25 cellular contexts compared by ENCODE assay signal in the genomic region with DNA sequence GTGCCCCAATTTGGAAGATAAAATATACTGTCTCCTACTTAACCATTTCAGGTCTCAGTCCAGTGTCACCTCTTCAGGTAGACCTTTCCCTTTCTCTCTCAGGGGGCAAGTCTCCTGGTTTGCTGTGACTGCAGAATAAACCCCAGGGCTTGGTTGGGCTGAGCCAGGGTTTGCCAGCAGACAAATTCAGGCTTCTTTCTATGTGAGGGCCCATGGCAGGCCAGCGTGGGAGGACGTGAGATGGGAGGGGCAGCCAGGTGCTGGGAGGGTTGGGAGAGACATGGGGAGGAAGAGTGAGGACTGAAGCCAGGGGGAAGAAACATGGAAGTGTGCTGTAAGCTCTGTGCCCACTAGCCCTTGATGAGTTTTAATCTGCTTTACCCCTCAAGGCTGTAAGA.
DNase-seq lines count a peak whose midpoint lies in the region; ATAC-seq and TF ChIP-seq lines count a peak whose summit lies in the region.
"Had no signal": no experiment of that assay in that cellular context is flagged by ENCODE, and none has a peak within 500 bp of the region (broad histone marks: within the 10 kb centered on the region; RNA-seq: fewer than 3 reads in every experiment).

No MANE protein-coding gene starts in this region.

- no peaks in the 10 kb centered on the region; the same call in 2 of the 3 replicates for H3K9me3 Mint-ChIP-seq in GM23338
- no peaks in the 10 kb centered on the region for H3K9me3 Mint-ChIP-seq in activated CD4-positive, alpha-beta T cell treated with anti-CD3 and anti-CD28 coated beads for 36 hours (ENCODE audit: low read depth)
- H3K9me3 Mint-ChIP-seq: memory B cell, nephron had no signal

- H3K27me3 ChIP-seq in GM23338 (ENCODE audit: insufficient read depth): no peaks in the 10 kb centered on the region
- no peaks in the 10 kb centered on the region for H3K27me3 ChIP-seq in Panc1 (ENCODE audit: control insufficient read depth, insufficient read depth, low read length)
- H3K27me3 ChIP-seq in hepatocyte: no peaks in the 10 kb centered on the region
- no peaks in the 10 kb centered on the region for H3K27me3 ChIP-seq in parathyroid adenoma (ENCODE audit: control insufficient read depth, insufficient read depth, low read length)
- H3K27me3 ChIP-seq: adrenal gland, heart right ventricle, thyroid gland had no signal

- POLR2A ChIA-PET in Panc1 (lab: Charles Lee): no interaction called here
- POLR2A ChIA-PET in activated CD4-positive, alpha-beta T cell treated with anti-CD3 and anti-CD28 coated beads for 36 hours (lab: Charles Lee): no interaction called here

- CTCF ChIA-PET in Panc1 (lab: Charles Lee): no interaction called here
- CTCF ChIA-PET in activated CD4-positive, alpha-beta T cell treated with anti-CD3 and anti-CD28 coated beads for 36 hours (lab: Charles Lee): interaction anchor here (1.2 kb wide), 1 partner anchor 11 kb away, joined by 5 read pairs; no protein-coding TSS in a partner anchor

- no peak overlapping the region for H3K4me3 Mint-ChIP-seq in GM23338
- H3K4me3 Mint-ChIP-seq in activated CD4-positive, alpha-beta T cell treated with anti-CD3 and anti-CD28 coated beads for 36 hours: no peak overlapping the region
- H3K4me3 Mint-ChIP-seq: memory B cell, nephron had no signal

- H3K4me3 ChIP-seq in GM23338 (no peak overlapping the region), Panc1 (ENCODE audit: low read depth in 2 of 2, low read length in 2 of 2) (no peak overlapping the region), hepatocyte (no peak overlapping the region), parathyroid adenoma (ENCODE audit: low read depth, low read length) (no peak overlapping the region), lower leg skin (ENCODE audit: low read depth, poor library complexity, severe bottlenecking) (no peak overlapping the region)
- H3K4me3 ChIP-seq: adrenal gland, heart right ventricle, psoas muscle, thyroid gland had no signal

- no peaks in the 10 kb centered on the region; the same call in 1 of the 2 replicates for H3F3A ChIP-seq in GM23338 (replicated peaks; ENCODE audit: low read depth)

- 31% methylated on average over 2 of the region's 2 CpGs for WGBS in hepatocyte (ENCODE audit: low lambda C conversion rate, missing lambda C conversion rate)
- WGBS in lower leg skin, 2 donors: 53 to 83% methylated on average over 2 of the region's 2 CpGs

- in situ Hi-C loops in Panc1 (cut with HindIII; ENCODE audit: low pct_unique_long_range_greater_than_20kb, low sequenced_read_pairs): no loop called here

- no peaks in the 10 kb centered on the region for H3K36me3 Mint-ChIP-seq in GM23338 (ENCODE audit: low read depth)
- no peaks in the 10 kb centered on the region for H3K36me3 Mint-ChIP-seq in activated CD4-positive, alpha-beta T cell treated with anti-CD3 and anti-CD28 coated beads for 36 hours (ENCODE audit: low read depth)
- H3K36me3 Mint-ChIP-seq: memory B cell had no signal

- H3K79me2 ChIP-seq in GM23338 (replicated peaks; ENCODE audit: insufficient read depth) (peaks cover 100% of the 10 kb centered on the region), hepatocyte (peaks cover 75% of the 10 kb centered on the region), parathyroid adenoma (peaks cover 10% of the 10 kb centered on the region)

- peak; percentile 53 for DNase-seq in GM23338 (ENCODE audit: low spot score)
- DNase-seq in Panc1 (ENCODE audit: low read depth, low spot score): no peak
- DNase-seq in hepatocyte (ENCODE audit: low spot score): no peak
- DNase-seq in NOMO-1 treated with DMSO at 0.1 percent for 48 hours (lab: John Stamatoyannopoulos, UW; ENCODE audit: unreplicated experiment): no peak
- no peak for DNase-seq in HuH-7.5 (ENCODE audit: low spot score)
- no peak for DNase-seq in activated CD4-positive, alpha-beta T cell treated with anti-CD3 and anti-CD28 coated beads for 36 hours
- DNase-seq in lower leg skin (ENCODE audit: low spot score in 2 of 2): no peak
- DNase-seq: activated CD4-positive, alpha-beta T cell treated with anti-CD3 and anti-CD28 coated beads, Interleukin-2, amount 50 U/mL, for 48 hours; activated gamma-delta T cell; heart right ventricle; MM.1S; NCI-H1436; NCI-H526; psoas muscle; SHP77 treated with DMSO at 0.1 percent for 48 hours; stimulated activated CD4-positive, alpha-beta T cell treated with anti-CD3 and anti-CD28 coated beads, Interleukin-2, amount 100 ng/mL, for 24 hours; stimulated activated naive CD4-positive, alpha-beta T cell; T-helper 2 cell; thyroid gland had no signal

- H3K4me2 ChIP-seq in GM23338: peak overlapping the region; percentile 19; the same call in 1 of the 2 replicates
- H3K4me2 ChIP-seq in hepatocyte: peak overlapping the region; percentile 19
- no peak overlapping the region for H3K4me2 ChIP-seq in parathyroid adenoma (ENCODE audit: low read length)

- H3K4me1 ChIP-seq in GM23338 (ENCODE audit: insufficient read depth) (peaks cover 68% of the 10 kb centered on the region), Panc1 (ENCODE audit: control insufficient read depth, insufficient read depth, low read length) (peaks cover 51% of the 10 kb centered on the region), hepatocyte (ENCODE audit: insufficient read depth) (peaks cover 21% of the 10 kb centered on the region), parathyroid adenoma (peaks cover 4% of the 10 kb centered on the region)
- H3K4me1 ChIP-seq: psoas muscle, thyroid gland had no signal

- no peaks in the 10 kb centered on the region for H3K36me3 ChIP-seq in GM23338 (ENCODE audit: insufficient read depth)
- no peaks in the 10 kb centered on the region for H3K36me3 ChIP-seq in Panc1 (ENCODE audit: control insufficient read depth, insufficient read depth, low read length)
- peaks cover 3% of the 10 kb centered on the region for H3K36me3 ChIP-seq in hepatocyte (replicated peaks; ENCODE audit: insufficient read depth, low read depth)
- H3K36me3 ChIP-seq in parathyroid adenoma (ENCODE audit: control insufficient read depth, insufficient read depth, low read length): no peaks in the 10 kb centered on the region
- H3K36me3 ChIP-seq: adrenal gland, heart right ventricle, thyroid gland had no signal

- no peak for TF ChIP-seq POLR2A in lower leg skin (IDR thresholded peaks at IDR 0.05)

- H4K20me1 ChIP-seq in GM23338 (replicated peaks; ENCODE audit: insufficient read depth) (peaks cover 14% of the 10 kb centered on the region), hepatocyte (ENCODE audit: insufficient read depth, poor library complexity, severe bottlenecking) (no peaks in the 10 kb centered on the region)

- TF ChIP-seq CTCF in GM23338 (conservative IDR thresholded peaks at IDR 0.05; ENCODE audit: low read depth in 2 of 2) (no peak), Panc1 (IDR thresholded peaks at IDR 0.05) (no peak), hepatocyte (IDR thresholded peaks at IDR 0.05; ENCODE audit: poor library complexity) (no peak), parathyroid adenoma (IDR thresholded peaks at IDR 0.05) (no peak), lower leg skin (IDR thresholded peaks at IDR 0.05) (no peak)

- ATAC-seq in GM23338 (peak; percentile 79), Panc1 (peak; percentile 47)
- ATAC-seq in activated CD4-positive, alpha-beta T cell treated with anti-CD3 and anti-CD28 coated beads for 36 hours: no peak
- ATAC-seq: HCT116, heart right ventricle, psoas muscle had no signal

- intact Hi-C loops in Panc1 (cut with micrococcal nuclease; ENCODE audit: unreplicated experiment): no loop called here
- intact Hi-C loops in activated CD4-positive, alpha-beta T cell treated with anti-CD3 and anti-CD28 coated beads for 36 hours (cut with DNase I, micrococcal nuclease): no loop called here
- intact Hi-C loops in lower leg skin (cut with DNase I; ENCODE audit: low total_unique reads): no loop called here

- peak overlapping the region; percentile 15 for H3K27ac Mint-ChIP-seq in GM23338
- H3K27ac Mint-ChIP-seq in activated CD4-positive, alpha-beta T cell treated with anti-CD3 and anti-CD28 coated beads for 36 hours: no peak overlapping the region
- H3K27ac Mint-ChIP-seq: memory B cell had no signal

- H3K27me3 Mint-ChIP-seq in GM23338 (ENCODE audit: insufficient read depth, low read depth, poor library complexity): peaks cover 7% of the 10 kb centered on the region
- H3K27me3 Mint-ChIP-seq in activated CD4-positive, alpha-beta T cell treated with anti-CD3 and anti-CD28 coated beads for 36 hours: no peaks in the 10 kb centered on the region
- H3K27me3 Mint-ChIP-seq: memory B cell had no signal

- H3K9ac ChIP-seq in parathyroid adenoma: no peak overlapping the region

- H3K9me3 ChIP-seq in Panc1 (ENCODE audit: control insufficient read depth, insufficient read depth, low read depth, low read length) (no peaks in the 10 kb centered on the region), hepatocyte (ENCODE audit: low read depth) (no peaks in the 10 kb centered on the region), parathyroid adenoma (ENCODE audit: control insufficient read depth, low read length) (no peaks in the 10 kb centered on the region)
- H3K9me3 ChIP-seq: adrenal gland, heart right ventricle, psoas muscle, thyroid gland had no signal

- no peak overlapping the region for H2AFZ ChIP-seq in GM23338
- H2AFZ ChIP-seq in hepatocyte: no peak overlapping the region
- H2AFZ ChIP-seq in parathyroid adenoma: peak overlapping the region; percentile 11

- H3K9me2 ChIP-seq in GM23338 (ENCODE audit: insufficient read depth): no peaks in the 10 kb centered on the region
- no peaks in the 10 kb centered on the region for H3K9me2 ChIP-seq in hepatocyte (replicated peaks; ENCODE audit: insufficient read depth)

- H3K4me1 Mint-ChIP-seq in GM23338: peaks cover 60% of the 10 kb centered on the region
- no peaks in the 10 kb centered on the region for H3K4me1 Mint-ChIP-seq in activated CD4-positive, alpha-beta T cell treated with anti-CD3 and anti-CD28 coated beads for 36 hours

- no TSS peak for BruUV-seq in Panc1 (replicated peaks; lab: Mats Ljungman, UMichigan)

- H3K27ac ChIP-seq in GM23338 (ENCODE audit: low read depth): 0 out of 2 replicates have a peak overlapping the region, but pooled peaks have one; percentile 36
- H3K27ac ChIP-seq in Panc1 (ENCODE audit: low read length): no peak overlapping the region; the same call in 1 of the 2 replicates
- peak overlapping the region; percentile 25 for H3K27ac ChIP-seq in hepatocyte
- no peak overlapping the region for H3K27ac ChIP-seq in parathyroid adenoma
- H3K27ac ChIP-seq: heart right ventricle, psoas muscle, thyroid gland, VCaP had no signal

TF ChIP-seq in GM23338, 12 proteins besides CTCF, POLR2A, EP300 and RAD21 (continues in another document):
- no peak for TF ChIP-seq CREB1 (CRISPR knock-in tag; IDR thresholded peaks at IDR 0.05; ENCODE audit: low read depth)
- TF ChIP-seq STAT1 (IDR thresholded peaks at IDR 0.05; ENCODE audit: unreplicated experiment): no peak

Comparison
In these comparisons a context has a peak if more than half of its experiments do, and no peak if none do; other contexts are left out.
1. H3K27ac ChIP-seq: peak in GM23338 (single experiment) and hepatocyte (single experiment); none in Panc1 (single experiment) and parathyroid adenoma (single experiment).